In genomic region chr6:54183616-54184015, GRCh38 we compare ENCODE assay signal across 23 cellular contexts.
DNase-seq lines count a peak whose midpoint lies in the region; ATAC-seq, FAIRE-seq and TF ChIP-seq lines count a peak whose summit lies in the region.
"Had no signal": no experiment of that assay in that cellular context is flagged by ENCODE, and none has a peak within 500 bp of the region (broad histone marks: within the 10 kb centered on the region; RNA-seq: fewer than 3 reads in every experiment).

No MANE protein-coding gene starts in this region.

- TF ChIP-seq POLR2A in H54 (IDR thresholded peaks at IDR 0.05; ENCODE audit: low read depth, low read length) = no peak

- TF ChIP-seq CTCF in GM13976 (IDR thresholded peaks at IDR 0.05; ENCODE audit: borderline replicate concordance, control extremely low read depth, extremely low read depth, insufficient read depth, missing control alignments) = no peak

- in situ Hi-C loops in GM13976 (cut with MboI; ENCODE audit: low sequenced_read_pairs, unreplicated experiment) = no loop called here

- no peak for ATAC-seq in GM21423 (IDR thresholded peaks at IDR 0.05; ENCODE audit: unreplicated experiment)
- ATAC-seq: GM12878 had no signal

- FAIRE-seq in H54 (lab: Jason Lieb, UNC) = peak; percentile 72
- FAIRE-seq: A204.1, GM12878, GM12892, GM19239 had no signal

- peak; percentile 9 for DNase-seq in Daoy (ENCODE audit: low read depth)
- no peak for DNase-seq in H54 (ENCODE audit: insufficient read length, low spot score)
- DNase-seq in RPMI7951 (ENCODE audit: low read depth) = peak; percentile 19
- no peak for DNase-seq in GM13976 (ENCODE audit: low spot score)
- DNase-seq in DMS53 (lab: John Stamatoyannopoulos, UW) = no peak
- DNase-seq: 8988T; ACHN; BE2C; C1 segment of cervical spinal cord; CD4-positive, alpha-beta memory T cell; CD4-positive, CD25-positive, alpha-beta regulatory T cell; CD8-positive, alpha-beta memory T cell; COR-L47; DMS 273 treated with DMSO at 0.1 percent for 48 hours; DMS153; DMS79 treated with DMSO at 0.1 percent for 48 hours; EL; GDM1 had no signal

Comparison
In these comparisons a context has a peak if more than half of its experiments do, and no peak if none do; other contexts are left out.
1. DNase-seq: peak in Daoy (single experiment) and RPMI7951 (single experiment); none in H54 (single experiment), GM13976 (single experiment) and DMS53 (single experiment).